In genomic region chr9:135346438-135347050, GRCh38 we compare ENCODE assay signal across 15 cellular contexts.
"Had no signal": no experiment of that assay in that cellular context is flagged by ENCODE, and none has a peak within 500 bp of the region (broad histone marks: within the 10 kb centered on the region; RNA-seq: fewer than 3 reads in every experiment).

No MANE protein-coding gene starts in this region.

- ATAC-seq: naive thymus-derived CD4-positive, alpha-beta T cell; stimulated activated naive B cell treated with anti-CD40 and anti-IgM and Interleukin-4, amounts not matched to agents 10 μg/mL and 1 μg/mL and 100 μg/mL, for 72 hours; stimulated activated naive CD8-positive, alpha-beta T cell treated with anti-CD3 and anti-CD28 coated beads, Interleukin-15, amount 100 ng/mL, for 72 hours had no signal

- H3K36me3 ChIP-seq: neutrophil, sigmoid colon had no signal

- DNase-seq: effector CD8-positive, alpha-beta T cell; foreskin melanocyte; mammary epithelial cell; naive thymus-derived CD4-positive, alpha-beta T cell; nephron progenitor cell; sigmoid colon; stimulated activated CD4-positive, alpha-beta T cell treated with anti-CD3 and anti-CD28 coated beads, Interleukin-2, amount 100 ng/mL, for 24 hours; stimulated activated CD4-positive, alpha-beta T cell treated with anti-CD3 and anti-CD28 coated beads, Interleukin-4, amount 100 ng/mL, for 4 hours; stimulated activated naive B cell treated with anti-CD40 and anti-IgM and Interleukin-4, amounts not matched to agents 10 μg/mL and 1 μg/mL and 100 μg/mL, for 72 hours; stimulated activated naive CD8-positive, alpha-beta T cell treated with anti-CD3 and anti-CD28 coated beads, Interleukin-15, amount 100 ng/mL, for 72 hours; trophoblast cell had no signal

- H2AFZ ChIP-seq: hepatocyte had no signal

- H3K9me3 ChIP-seq: neutrophil, sigmoid colon had no signal

- H3K4me2 ChIP-seq: hepatocyte had no signal

- H3K27ac ChIP-seq: coronary artery, hepatocyte, neutrophil, sigmoid colon, skin epidermis had no signal

- H3K4me3 ChIP-seq: coronary artery, hepatocyte, sigmoid colon, skin epidermis had no signal
